ENCODE assay signal across 18 cellular contexts in the genomic region with DNA sequence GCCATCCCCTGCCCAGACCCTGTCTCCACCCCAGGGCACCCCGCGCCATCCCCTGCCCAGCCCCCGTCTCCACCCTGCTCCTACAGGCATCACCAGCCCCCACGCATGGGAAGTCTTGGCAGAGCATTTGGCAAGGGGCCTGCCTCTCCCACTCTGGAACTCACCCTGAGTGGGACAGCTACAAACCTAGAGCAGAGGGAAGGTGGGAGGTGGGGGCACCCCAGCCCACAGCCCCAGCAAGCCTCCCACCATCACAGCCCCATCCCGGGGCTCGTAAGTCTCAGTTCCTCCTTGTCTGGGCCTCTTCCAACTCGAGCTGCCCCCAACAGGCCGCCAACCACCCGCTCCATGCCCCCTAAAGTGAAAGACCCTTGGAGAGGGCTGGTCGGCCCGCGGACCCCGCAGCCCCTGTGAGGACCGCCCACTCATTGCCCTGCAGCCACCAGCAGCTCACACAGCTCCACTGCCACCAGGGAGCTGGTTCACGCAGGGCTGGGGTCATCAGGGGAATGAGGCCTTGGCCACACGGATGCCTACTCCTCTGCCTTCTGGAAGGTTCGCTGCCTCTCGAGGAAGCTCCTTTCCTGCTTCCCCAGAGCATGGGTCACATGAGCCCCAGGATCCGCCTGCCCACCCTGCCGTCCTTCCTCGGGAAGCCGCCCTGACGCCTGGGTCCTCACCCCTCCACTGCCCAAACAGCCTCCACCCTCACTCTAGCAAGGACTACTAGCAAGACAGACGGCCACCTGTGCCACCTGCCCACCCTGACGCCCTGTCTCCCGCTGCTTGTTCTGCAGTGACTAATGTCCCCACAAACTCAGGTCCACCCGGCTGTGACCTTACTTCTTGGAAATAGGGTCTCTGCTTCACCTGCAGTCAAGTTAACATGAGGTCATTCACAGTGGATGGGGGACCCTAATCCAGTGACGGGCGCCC. TPM values are rescaled to one million over a fixed set of nuclear protein-coding genes. Genes with fewer than 3 reads are reported as not detected.
DNase-seq lines count a peak whose midpoint lies in the region; ATAC-seq and TF ChIP-seq lines count a peak whose summit lies in the region.
"Had no signal": no experiment of that assay in that cellular context is flagged by ENCODE, and none has a peak within 500 bp of the region (broad histone marks: within the 10 kb centered on the region; RNA-seq: fewer than 3 reads in every experiment).

No MANE protein-coding gene starts in this region.

- no peak for DNase-seq in CD8-positive, alpha-beta memory T cell
- no peak for DNase-seq in activated B cell treated with CpG ODN at 0.5 μM for 24 hours
- DNase-seq in naive B cell = no peak
- no peak for DNase-seq in stimulated activated naive CD4-positive, alpha-beta T cell treated with Interleukin-2 at 50 U/mL for 16 hours (lab: John Stamatoyannopoulos, UW)
- DNase-seq in NCI-H1417 (lab: John Stamatoyannopoulos, UW) = no peak
- DNase-seq in GM19240 (ENCODE audit: insufficient read length, low spot score) = no peak
- DNase-seq: activated CD4-positive, CD25-positive, alpha-beta regulatory T cell treated with anti-CD3 and anti-CD28 coated beads, Interleukin-2, amount 50 U/mL, for 72 hours; aorta; DMS53; hippocampal formation; NCI-H345; Right ventricle myocardium superior had no signal

- H3K4me3 ChIP-seq in BLaER1 treated with 17β-estradiol and CSF1 and Interleukin-3, amounts not matched to agents 10 nM and 100 nM = peak overlapping the region in 9 of 10 experiments; percentile 3 to 47 (median 18); a peak in 11 of 20 replicates
- peak overlapping the region; percentile 34 for H3K4me3 ChIP-seq in CD8-positive, alpha-beta memory T cell (ENCODE audit: low read length)

- H3K9me3 ChIP-seq in BLaER1 treated with 17β-estradiol and CSF1 and Interleukin-3, amounts not matched to agents 10 nM and 100 nM (replicated peaks in 1 of 11) = no peaks in the 10 kb centered on the region
- no peaks in the 10 kb centered on the region for H3K9me3 ChIP-seq in CD8-positive, alpha-beta memory T cell (ENCODE audit: low read length)
- H3K9me3 ChIP-seq: tibial nerve had no signal

- H3K36me3 ChIP-seq in BLaER1 treated with 17β-estradiol and CSF1 and Interleukin-3, amounts not matched to agents 10 nM and 100 nM = peaks cover 0 to 37% (median 5%) of the 10 kb centered on the region in 11 experiments; a peak in 9 of 22 replicates
- H3K36me3 ChIP-seq in CD8-positive, alpha-beta memory T cell (ENCODE audit: insufficient read depth, low read length) = no peaks in the 10 kb centered on the region
- H3K36me3 ChIP-seq: tibial nerve had no signal

- no peaks in the 10 kb centered on the region for H3K9me3 Mint-ChIP-seq in CD8-positive, alpha-beta memory T cell
- H3K9me3 Mint-ChIP-seq in activated B cell treated with CpG ODN at 0.5 μM for 24 hours (no peaks in the 10 kb centered on the region), naive B cell (no peaks in the 10 kb centered on the region)
- H3K9me3 Mint-ChIP-seq: T-helper 1 cell treated with Interleukin-12 subunit alpha and Interleukin-12 subunit beta and Interleukin-4 antibody, amounts not matched to agents 30 μg/mL and 1 μg/mL, for 36 hours had no signal

- H3K4me2 ChIP-seq in BLaER1 treated with 17β-estradiol and CSF1 and Interleukin-3, amounts not matched to agents 10 nM and 100 nM = peak overlapping the region; percentile 85 to 100 (median 96)
- H3K4me2 ChIP-seq: KMS-11 had no signal

- H3K27ac Mint-ChIP-seq in CD8-positive, alpha-beta memory T cell = peak overlapping the region; percentile 7 to 85 (median 63)
- no peak overlapping the region for H3K27ac Mint-ChIP-seq in activated B cell treated with CpG ODN at 0.5 μM for 24 hours
- peak overlapping the region in 5 of 6 donors; percentile 32 to 91 (median 81) for H3K27ac Mint-ChIP-seq in naive B cell
- H3K27ac Mint-ChIP-seq: T-helper 1 cell treated with Interleukin-12 subunit alpha and Interleukin-12 subunit beta and Interleukin-4 antibody, amounts not matched to agents 30 μg/mL and 1 μg/mL, for 36 hours had no signal

- H3K27me3 ChIP-seq in BLaER1 treated with 17β-estradiol and CSF1 and Interleukin-3, amounts not matched to agents 10 nM and 100 nM = peaks cover 0 to 12% (median 0%) of the 10 kb centered on the region in 11 experiments; a peak in 2 of 22 replicates
- no peaks in the 10 kb centered on the region for H3K27me3 ChIP-seq in CD8-positive, alpha-beta memory T cell (ENCODE audit: insufficient read depth, low read length, poor library complexity, severe bottlenecking)
- H3K27me3 ChIP-seq: tibial nerve had no signal

- H3K4me3 Mint-ChIP-seq in CD8-positive, alpha-beta memory T cell = peak overlapping the region; percentile 41 to 88 (median 80)
- peak overlapping the region; percentile 82 for H3K4me3 Mint-ChIP-seq in activated B cell treated with CpG ODN at 0.5 μM for 24 hours
- peak overlapping the region; percentile 70 to 89 (median 80) for H3K4me3 Mint-ChIP-seq in naive B cell
- H3K4me3 Mint-ChIP-seq: T-helper 1 cell treated with Interleukin-12 subunit alpha and Interleukin-12 subunit beta and Interleukin-4 antibody, amounts not matched to agents 30 μg/mL and 1 μg/mL, for 36 hours had no signal

- peaks cover 54 to 98% (median 97%) of the 10 kb centered on the region in 10 experiments for H3K4me1 ChIP-seq in BLaER1 treated with 17β-estradiol and CSF1 and Interleukin-3, amounts not matched to agents 10 nM and 100 nM
- peaks cover 26% of the 10 kb centered on the region for H3K4me1 ChIP-seq in CD8-positive, alpha-beta memory T cell (ENCODE audit: insufficient read depth, low read length)

- no peak for TF ChIP-seq CTCF in activated B cell treated with CpG ODN at 0.5 μM for 24 hours (IDR thresholded peaks at IDR 0.05)

- CTCF ChIA-PET in CD8-positive, alpha-beta memory T cell (lab: Charles Lee) = interaction anchor here (0.9 to 1.0 kb wide), 2 partner anchors 22 to 24 kb away, joined by 3 read pairs; no protein-coding TSS in a partner anchor
- CTCF ChIA-PET in activated B cell treated with CpG ODN at 0.5 μM for 24 hours (lab: Charles Lee) = no interaction called here

- H3K27ac ChIP-seq in BLaER1 treated with 17β-estradiol and CSF1 and Interleukin-3, amounts not matched to agents 10 nM and 100 nM = peak overlapping the region; percentile 23 to 77 (median 52); a peak in 19 of 22 replicates
- H3K27ac ChIP-seq in CD8-positive, alpha-beta memory T cell (ENCODE audit: low read depth, low read length) = no peak overlapping the region
- H3K27ac ChIP-seq: KMS-11, tibial nerve had no signal

- peak overlapping the region in 10 of 11 experiments; percentile 7 to 66 (median 46); a peak in 17 of 22 replicates for H3K9ac ChIP-seq in BLaER1 treated with 17β-estradiol and CSF1 and Interleukin-3, amounts not matched to agents 10 nM and 100 nM
- H3K9ac ChIP-seq: KMS-11 had no signal

- no peaks in the 10 kb centered on the region for H3K36me3 Mint-ChIP-seq in CD8-positive, alpha-beta memory T cell
- H3K36me3 Mint-ChIP-seq in activated B cell treated with CpG ODN at 0.5 μM for 24 hours (ENCODE audit: low read depth) = no peaks in the 10 kb centered on the region
- H3K36me3 Mint-ChIP-seq in naive B cell = no peaks in the 10 kb centered on the region

- intact Hi-C loops in activated B cell treated with CpG ODN at 0.5 μM for 24 hours (cut with micrococcal nuclease) = no loop called here

- peaks cover 0 to 4% of the 10 kb centered on the region in 2 donors for H3K27me3 Mint-ChIP-seq in CD8-positive, alpha-beta memory T cell
- H3K27me3 Mint-ChIP-seq in activated B cell treated with CpG ODN at 0.5 μM for 24 hours (peaks cover 2% of the 10 kb centered on the region), naive B cell (peaks cover 0 to 4% (median 0%) of the 10 kb centered on the region in 3 donors)

- peaks cover 14 to 24% (median 15%) of the 10 kb centered on the region in 3 donors for H3K4me1 Mint-ChIP-seq in CD8-positive, alpha-beta memory T cell
- peaks cover 22% of the 10 kb centered on the region for H3K4me1 Mint-ChIP-seq in activated B cell treated with CpG ODN at 0.5 μM for 24 hours
- peaks cover 21 to 34% (median 23%) of the 10 kb centered on the region in 3 donors for H3K4me1 Mint-ChIP-seq in naive B cell

- POLR2A ChIA-PET in CD8-positive, alpha-beta memory T cell (lab: Charles Lee) = no interaction called here
- POLR2A ChIA-PET in activated B cell treated with CpG ODN at 0.5 μM for 24 hours (lab: Charles Lee) = no interaction called here

- peaks cover 0 to 84% (median 33%) of the 10 kb centered on the region in 11 experiments; a peak in 17 of 22 replicates for H4K20me1 ChIP-seq in BLaER1 treated with 17β-estradiol and CSF1 and Interleukin-3, amounts not matched to agents 10 nM and 100 nM

- ATAC-seq in activated B cell treated with CpG ODN at 0.5 μM for 24 hours (ENCODE audit: low read depth) (peak; percentile 18), naive B cell (ENCODE audit: low read depth in 2 of 2) (no peak), HG02763 (IDR thresholded peaks at IDR 0.05; ENCODE audit: unreplicated experiment) (no peak)

RNA-seq across cellular contexts. Expression of a gene that starts 14.4 kb away (rescaled TPM):
- total RNA-seq in CD8-positive, alpha-beta memory T cell = 10 to 100 TPM; 10.8 to 12.0 TPM
- 3.4 TPM for polyA plus RNA-seq in CD8-positive, alpha-beta memory T cell
- 8.5 and 10.9 TPM in 2 replicates for total RNA-seq in activated B cell treated with CpG ODN at 0.5 μM for 24 hours
- 1 to 10 TPM in 5 of 6 donors, not detected in 1; 3.1 to 8.8 (median 4.3) TPM for polyA plus RNA-seq in naive B cell (ENCODE audit: low read depth in 6 of 6)

RNA-seq across cellular contexts. Expression of a gene that starts 27.9 kb away (rescaled TPM):
- total RNA-seq in CD8-positive, alpha-beta memory T cell = 10 to 100 TPM; 18.9 to 21.1 TPM
- polyA plus RNA-seq in CD8-positive, alpha-beta memory T cell = 47.7 TPM
- 26.5 and 27.0 TPM in 2 replicates for total RNA-seq in activated B cell treated with CpG ODN at 0.5 μM for 24 hours
- 10 to 100 TPM; 23.7 to 38.7 (median 35.7) TPM for polyA plus RNA-seq in naive B cell (ENCODE audit: low read depth in 6 of 6)

RNA-seq across cellular contexts. Expression of a gene that starts 53.0 kb away (rescaled TPM):
- total RNA-seq in CD8-positive, alpha-beta memory T cell = 10 to 100 TPM; 26.1 to 30.7 TPM
- 33.8 TPM for polyA plus RNA-seq in CD8-positive, alpha-beta memory T cell
- total RNA-seq in activated B cell treated with CpG ODN at 0.5 μM for 24 hours = 27.0 and 30.1 TPM in 2 replicates
- polyA plus RNA-seq in naive B cell (ENCODE audit: low read depth in 6 of 6) = 10 to 100 TPM; 23.4 to 58.3 (median 27.7) TPM

RNA-seq across cellular contexts. Expression of a gene that starts 55.4 kb away (rescaled TPM):
- under 1 TPM; 0.49 to 0.63 TPM for total RNA-seq in CD8-positive, alpha-beta memory T cell
- 0.20 TPM for polyA plus RNA-seq in CD8-positive, alpha-beta memory T cell
- total RNA-seq in activated B cell treated with CpG ODN at 0.5 μM for 24 hours = 2.1 and 2.6 TPM in 2 replicates
- not detected for polyA plus RNA-seq in naive B cell (ENCODE audit: low read depth in 6 of 6)
- total RNA-seq: mesenteric fat pad, Right ventricle myocardium superior had no signal
